Comparison of ENCODE assay signal across 1 cellular context in the genomic region with DNA sequence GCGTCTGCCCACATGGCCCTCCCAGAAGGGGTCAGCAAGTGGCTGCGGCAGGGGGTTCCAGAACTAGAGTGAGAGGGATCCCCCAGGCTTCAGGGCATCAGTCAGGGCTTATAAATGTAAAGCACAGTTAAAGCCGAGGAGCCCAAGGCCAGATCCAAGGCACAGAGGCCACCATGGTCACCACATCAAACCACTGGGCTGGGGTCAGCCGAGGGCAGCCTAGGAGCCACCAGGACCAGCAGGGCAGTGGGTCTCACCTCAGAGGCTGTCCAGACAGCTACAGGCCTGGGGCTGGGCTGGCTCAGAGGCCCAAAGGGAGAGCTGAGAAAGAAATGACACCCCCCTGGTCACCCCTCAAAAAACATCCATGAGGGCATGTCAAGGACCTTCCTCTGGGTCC.
TF ChIP-seq lines count a peak whose summit lies in the region.

No MANE protein-coding gene starts in this region.

TF ChIP-seq in HepG2, 621 proteins besides CTCF, POLR2A, EP300 and RAD21 (continued from another document and continues in another):
- TF ChIP-seq ZNF710 (CRISPR knock-in tag; IDR thresholded peaks at IDR 0.05; ENCODE audit: borderline replicate concordance) (no peak), RARA (CRISPR knock-in tag; IDR thresholded peaks at IDR 0.05) (0 out of 2 replicates have a peak, but pooled peaks have one; percentile 31), KAT2B (IDR thresholded peaks at IDR 0.05; ENCODE audit: borderline replicate concordance, low read depth, low read length) (no peak), KDM1A (CRISPR knock-in tag; IDR thresholded peaks at IDR 0.05) (no peak), CREB1 (IDR thresholded peaks at IDR 0.05) (no peak), CREB1 (CRISPR knock-in tag; IDR thresholded peaks at IDR 0.05) (no peak), ZNF672 (CRISPR knock-in tag; IDR thresholded peaks at IDR 0.05) (no peak), NFATC3 (CRISPR knock-in tag; IDR thresholded peaks at IDR 0.05) (no peak), HDAC1 (CRISPR knock-in tag; IDR thresholded peaks at IDR 0.05) (no peak), ZNF670 (CRISPR knock-in tag; IDR thresholded peaks at IDR 0.05; ENCODE audit: borderline replicate concordance) (no peak), NFYB (CRISPR knock-in tag; IDR thresholded peaks at IDR 0.05) (no peak), ZNF678 (CRISPR knock-in tag; IDR thresholded peaks at IDR 0.05) (no peak), CBX2 (IDR thresholded peaks at IDR 0.05; ENCODE audit: low read depth, low read length) (no peak), CBX2 (CRISPR knock-in tag; IDR thresholded peaks at IDR 0.05; ENCODE audit: low read depth) (no peak), RNF219 (CRISPR knock-in tag; IDR thresholded peaks at IDR 0.05) (no peak), ZNF564 (CRISPR knock-in tag; IDR thresholded peaks at IDR 0.05) (no peak), ZNF614 (CRISPR knock-in tag; IDR thresholded peaks at IDR 0.05; ENCODE audit: borderline replicate concordance) (no peak), RXRA (CRISPR knock-in tag; IDR thresholded peaks at IDR 0.05) (peak; percentile 54; the same call in 1 of the 2 replicates), RXRB (CRISPR knock-in tag; IDR thresholded peaks at IDR 0.05; ENCODE audit: borderline replicate concordance) (peak; percentile 64; the same call in 1 of the 2 replicates), ZNF878 (CRISPR knock-in tag; IDR thresholded peaks at IDR 0.05) (no peak), TMF1 (CRISPR knock-in tag; IDR thresholded peaks at IDR 0.05; ENCODE audit: low read depth) (no peak), ZFP36 (IDR thresholded peaks at IDR 0.05; ENCODE audit: borderline replicate concordance, low read depth, low read length, partially characterized antibody) (no peak), AGO1 (IDR thresholded peaks at IDR 0.05; ENCODE audit: low read depth, low read length, poor library complexity, severe bottlenecking) (no peak), THAP9 (CRISPR knock-in tag; IDR thresholded peaks at IDR 0.05; ENCODE audit: borderline replicate concordance) (0 out of 2 replicates have a peak, but pooled peaks have one; percentile 47), PHF20 (CRISPR knock-in tag; IDR thresholded peaks at IDR 0.05) (no peak), ZNF260 (CRISPR knock-in tag; IDR thresholded peaks at IDR 0.05; ENCODE audit: borderline replicate concordance, low read depth) (no peak), TBP (CRISPR knock-in tag; IDR thresholded peaks at IDR 0.05) (no peak), POLR2AphosphoS2 (IDR thresholded peaks at IDR 0.05; ENCODE audit: low read depth, low read length) (no peak), ZNF446 (CRISPR knock-in tag; IDR thresholded peaks at IDR 0.05) (no peak), ZFP37 (CRISPR knock-in tag; IDR thresholded peaks at IDR 0.05; ENCODE audit: borderline replicate concordance) (no peak), ZMYM4 (CRISPR knock-in tag; IDR thresholded peaks at IDR 0.05) (no peak), KDM5B (CRISPR knock-in tag; IDR thresholded peaks at IDR 0.05; ENCODE audit: borderline replicate concordance) (0 out of 2 replicates have a peak, but pooled peaks have one; percentile 11), NFE2L1 (CRISPR knock-in tag; IDR thresholded peaks at IDR 0.05; ENCODE audit: borderline replicate concordance) (no peak), AKAP8 (CRISPR knock-in tag; IDR thresholded peaks at IDR 0.05) (no peak)
- TF ChIP-seq, protein P1, sequence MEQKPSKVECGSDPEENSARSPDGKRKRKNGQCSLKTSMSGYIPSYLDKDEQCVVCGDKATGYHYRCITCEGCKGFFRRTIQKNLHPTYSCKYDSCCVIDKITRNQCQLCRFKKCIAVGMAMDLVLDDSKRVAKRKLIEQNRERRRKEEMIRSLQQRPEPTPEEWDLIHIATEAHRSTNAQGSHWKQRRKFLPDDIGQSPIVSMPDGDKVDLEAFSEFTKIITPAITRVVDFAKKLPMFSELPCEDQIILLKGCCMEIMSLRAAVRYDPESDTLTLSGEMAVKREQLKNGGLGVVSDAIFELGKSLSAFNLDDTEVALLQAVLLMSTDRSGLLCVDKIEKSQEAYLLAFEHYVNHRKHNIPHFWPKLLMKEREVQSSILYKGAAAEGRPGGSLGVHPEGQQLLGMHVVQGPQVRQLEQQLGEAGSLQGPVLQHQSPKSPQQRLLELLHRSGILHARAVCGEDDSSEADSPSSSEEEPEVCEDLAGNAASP (CRISPR knock-in tag; IDR thresholded peaks at IDR 0.05; ENCODE audit: borderline replicate concordance), result peak; percentile 84; the same call in 1 of the 2 replicates
- TF ChIP-seq, protein P2, sequence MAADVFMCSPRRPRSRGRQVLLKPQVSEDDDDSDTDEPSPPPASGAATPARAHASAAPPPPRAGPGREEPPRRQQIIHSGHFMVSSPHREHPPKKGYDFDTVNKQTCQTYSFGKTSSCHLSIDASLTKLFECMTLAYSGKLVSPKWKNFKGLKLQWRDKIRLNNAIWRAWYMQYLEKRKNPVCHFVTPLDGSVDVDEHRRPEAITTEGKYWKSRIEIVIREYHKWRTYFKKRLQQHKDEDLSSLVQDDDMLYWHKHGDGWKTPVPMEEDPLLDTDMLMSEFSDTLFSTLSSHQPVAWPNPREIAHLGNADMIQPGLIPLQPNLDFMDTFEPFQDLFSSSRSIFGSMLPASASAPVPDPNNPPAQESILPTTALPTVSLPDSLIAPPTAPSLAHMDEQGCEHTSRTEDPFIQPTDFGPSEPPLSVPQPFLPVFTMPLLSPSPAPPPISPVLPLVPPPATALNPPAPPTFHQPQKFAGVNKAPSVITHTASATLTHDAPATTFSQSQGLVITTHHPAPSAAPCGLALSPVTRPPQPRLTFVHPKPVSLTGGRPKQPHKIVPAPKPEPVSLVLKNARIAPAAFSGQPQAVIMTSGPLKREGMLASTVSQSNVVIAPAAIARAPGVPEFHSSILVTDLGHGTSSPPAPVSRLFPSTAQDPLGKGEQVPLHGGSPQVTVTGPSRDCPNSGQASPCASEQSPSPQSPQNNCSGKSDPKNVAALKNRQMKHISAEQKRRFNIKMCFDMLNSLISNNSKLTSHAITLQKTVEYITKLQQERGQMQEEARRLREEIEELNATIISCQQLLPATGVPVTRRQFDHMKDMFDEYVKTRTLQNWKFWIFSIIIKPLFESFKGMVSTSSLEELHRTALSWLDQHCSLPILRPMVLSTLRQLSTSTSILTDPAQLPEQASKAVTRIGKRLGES (CRISPR knock-in tag; IDR thresholded peaks at IDR 0.05; ENCODE audit: borderline replicate concordance), result no peak
- TF ChIP-seq, protein P3, sequence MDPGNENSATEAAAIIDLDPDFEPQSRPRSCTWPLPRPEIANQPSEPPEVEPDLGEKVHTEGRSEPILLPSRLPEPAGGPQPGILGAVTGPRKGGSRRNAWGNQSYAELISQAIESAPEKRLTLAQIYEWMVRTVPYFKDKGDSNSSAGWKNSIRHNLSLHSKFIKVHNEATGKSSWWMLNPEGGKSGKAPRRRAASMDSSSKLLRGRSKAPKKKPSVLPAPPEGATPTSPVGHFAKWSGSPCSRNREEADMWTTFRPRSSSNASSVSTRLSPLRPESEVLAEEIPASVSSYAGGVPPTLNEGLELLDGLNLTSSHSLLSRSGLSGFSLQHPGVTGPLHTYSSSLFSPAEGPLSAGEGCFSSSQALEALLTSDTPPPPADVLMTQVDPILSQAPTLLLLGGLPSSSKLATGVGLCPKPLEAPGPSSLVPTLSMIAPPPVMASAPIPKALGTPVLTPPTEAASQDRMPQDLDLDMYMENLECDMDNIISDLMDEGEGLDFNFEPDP (CRISPR knock-in tag; conservative IDR thresholded peaks at IDR 0.05), result no peak
- TF ChIP-seq, protein P4, sequence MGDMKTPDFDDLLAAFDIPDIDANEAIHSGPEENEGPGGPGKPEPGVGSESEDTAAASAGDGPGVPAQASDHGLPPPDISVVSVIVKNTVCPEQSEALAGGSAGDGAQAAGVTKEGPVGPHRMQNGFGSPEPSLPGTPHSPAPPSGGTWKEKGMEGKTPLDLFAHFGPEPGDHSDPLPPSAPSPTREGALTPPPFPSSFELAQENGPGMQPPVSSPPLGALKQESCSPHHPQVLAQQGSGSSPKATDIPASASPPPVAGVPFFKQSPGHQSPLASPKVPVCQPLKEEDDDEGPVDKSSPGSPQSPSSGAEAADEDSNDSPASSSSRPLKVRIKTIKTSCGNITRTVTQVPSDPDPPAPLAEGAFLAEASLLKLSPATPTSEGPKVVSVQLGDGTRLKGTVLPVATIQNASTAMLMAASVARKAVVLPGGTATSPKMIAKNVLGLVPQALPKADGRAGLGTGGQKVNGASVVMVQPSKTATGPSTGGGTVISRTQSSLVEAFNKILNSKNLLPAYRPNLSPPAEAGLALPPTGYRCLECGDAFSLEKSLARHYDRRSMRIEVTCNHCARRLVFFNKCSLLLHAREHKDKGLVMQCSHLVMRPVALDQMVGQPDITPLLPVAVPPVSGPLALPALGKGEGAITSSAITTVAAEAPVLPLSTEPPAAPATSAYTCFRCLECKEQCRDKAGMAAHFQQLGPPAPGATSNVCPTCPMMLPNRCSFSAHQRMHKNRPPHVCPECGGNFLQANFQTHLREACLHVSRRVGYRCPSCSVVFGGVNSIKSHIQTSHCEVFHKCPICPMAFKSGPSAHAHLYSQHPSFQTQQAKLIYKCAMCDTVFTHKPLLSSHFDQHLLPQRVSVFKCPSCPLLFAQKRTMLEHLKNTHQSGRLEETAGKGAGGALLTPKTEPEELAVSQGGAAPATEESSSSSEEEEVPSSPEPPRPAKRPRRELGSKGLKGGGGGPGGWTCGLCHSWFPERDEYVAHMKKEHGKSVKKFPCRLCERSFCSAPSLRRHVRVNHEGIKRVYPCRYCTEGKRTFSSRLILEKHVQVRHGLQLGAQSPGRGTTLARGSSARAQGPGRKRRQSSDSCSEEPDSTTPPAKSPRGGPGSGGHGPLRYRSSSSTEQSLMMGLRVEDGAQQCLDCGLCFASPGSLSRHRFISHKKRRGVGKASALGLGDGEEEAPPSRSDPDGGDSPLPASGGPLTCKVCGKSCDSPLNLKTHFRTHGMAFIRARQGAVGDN (CRISPR knock-in tag; IDR thresholded peaks at IDR 0.05), result peak; percentile 38; the same call in 1 of the 2 replicates
- TF ChIP-seq, protein P5, sequence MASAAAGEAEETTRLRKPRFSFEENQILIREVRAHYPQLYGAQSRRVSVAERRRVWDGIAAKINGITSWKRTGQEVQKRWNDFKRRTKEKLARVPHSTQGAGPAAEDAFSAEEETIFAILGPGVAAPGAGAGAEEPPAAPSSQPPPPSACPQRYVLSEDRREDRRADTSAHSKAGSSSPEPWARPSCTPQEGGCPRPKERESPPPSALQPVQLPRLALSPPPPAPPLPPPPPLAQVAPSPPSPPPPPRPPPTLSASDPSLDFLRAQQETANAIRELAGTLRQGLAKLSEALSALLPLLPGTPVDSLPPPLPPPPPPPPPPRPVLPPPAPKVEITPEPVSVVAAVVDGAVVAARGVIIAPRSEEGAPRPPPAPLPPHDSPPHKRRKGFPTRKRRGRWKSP (CRISPR knock-in tag; IDR thresholded peaks at IDR 0.05), result no peak
- TF ChIP-seq, protein P6, sequence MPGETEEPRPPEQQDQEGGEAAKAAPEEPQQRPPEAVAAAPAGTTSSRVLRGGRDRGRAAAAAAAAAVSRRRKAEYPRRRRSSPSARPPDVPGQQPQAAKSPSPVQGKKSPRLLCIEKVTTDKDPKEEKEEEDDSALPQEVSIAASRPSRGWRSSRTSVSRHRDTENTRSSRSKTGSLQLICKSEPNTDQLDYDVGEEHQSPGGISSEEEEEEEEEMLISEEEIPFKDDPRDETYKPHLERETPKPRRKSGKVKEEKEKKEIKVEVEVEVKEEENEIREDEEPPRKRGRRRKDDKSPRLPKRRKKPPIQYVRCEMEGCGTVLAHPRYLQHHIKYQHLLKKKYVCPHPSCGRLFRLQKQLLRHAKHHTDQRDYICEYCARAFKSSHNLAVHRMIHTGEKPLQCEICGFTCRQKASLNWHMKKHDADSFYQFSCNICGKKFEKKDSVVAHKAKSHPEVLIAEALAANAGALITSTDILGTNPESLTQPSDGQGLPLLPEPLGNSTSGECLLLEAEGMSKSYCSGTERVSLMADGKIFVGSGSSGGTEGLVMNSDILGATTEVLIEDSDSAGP (CRISPR knock-in tag; IDR thresholded peaks at IDR 0.05; ENCODE audit: borderline replicate concordance), result peak; percentile 30; the same call in 1 of the 2 replicates
